8 cellular contexts compared by ENCODE assay signal in genomic region chr1:43991476-43992231, GRCh38. TPM values are rescaled to one million over a fixed set of nuclear protein-coding genes. Genes with fewer than 3 reads are reported as not detected.
DNase-seq lines count a peak whose midpoint lies in the region; ATAC-seq and TF ChIP-seq lines count a peak whose summit lies in the region.

TSS of gene CCDC24 (plus strand) at chr1:43991599. CDS start at chr1:43991879, 280 bp downstream.

- ATAC-seq in HG02571 (IDR thresholded peaks at IDR 0.05; ENCODE audit: unreplicated experiment), result peak; percentile 67
- ATAC-seq in sciatic nerve, result peak; percentile 94
- no peak for ATAC-seq in GM18505 (IDR thresholded peaks at IDR 0.05; ENCODE audit: unreplicated experiment)

- DNase-seq in GM04503 (ENCODE audit: low read depth) (peak; percentile 48), NCI-H1092 treated with DMSO at 0.1 percent for 48 hours (lab: John Stamatoyannopoulos, UW) (peak; percentile 53), T-helper 22 cell (ENCODE audit: low read depth) (peak; percentile 66), astrocyte of the hippocampus (ENCODE audit: low read depth, low spot score) (peak; percentile 91), hypothalamus (lab: John Stamatoyannopoulos, UW) (peak in 49 of 51 donors; percentile 20 to 90 (median 79)), sciatic nerve (ENCODE audit: low spot score) (peak; percentile 91)

- intact Hi-C loops in sciatic nerve (cut with DNase I), result no loop called here

- no peak for TF ChIP-seq POLR2A in GM18505 (IDR thresholded peaks at IDR 0.05; ENCODE audit: borderline replicate concordance, extremely low read depth, insufficient read depth, insufficient read length)

RNA-seq across cellular contexts. Expression of gene CCDC24, which starts in this region (rescaled TPM):
- 5.4 TPM for total RNA-seq in sciatic nerve
